17 cellular contexts compared by ENCODE assay signal in the genomic region with DNA sequence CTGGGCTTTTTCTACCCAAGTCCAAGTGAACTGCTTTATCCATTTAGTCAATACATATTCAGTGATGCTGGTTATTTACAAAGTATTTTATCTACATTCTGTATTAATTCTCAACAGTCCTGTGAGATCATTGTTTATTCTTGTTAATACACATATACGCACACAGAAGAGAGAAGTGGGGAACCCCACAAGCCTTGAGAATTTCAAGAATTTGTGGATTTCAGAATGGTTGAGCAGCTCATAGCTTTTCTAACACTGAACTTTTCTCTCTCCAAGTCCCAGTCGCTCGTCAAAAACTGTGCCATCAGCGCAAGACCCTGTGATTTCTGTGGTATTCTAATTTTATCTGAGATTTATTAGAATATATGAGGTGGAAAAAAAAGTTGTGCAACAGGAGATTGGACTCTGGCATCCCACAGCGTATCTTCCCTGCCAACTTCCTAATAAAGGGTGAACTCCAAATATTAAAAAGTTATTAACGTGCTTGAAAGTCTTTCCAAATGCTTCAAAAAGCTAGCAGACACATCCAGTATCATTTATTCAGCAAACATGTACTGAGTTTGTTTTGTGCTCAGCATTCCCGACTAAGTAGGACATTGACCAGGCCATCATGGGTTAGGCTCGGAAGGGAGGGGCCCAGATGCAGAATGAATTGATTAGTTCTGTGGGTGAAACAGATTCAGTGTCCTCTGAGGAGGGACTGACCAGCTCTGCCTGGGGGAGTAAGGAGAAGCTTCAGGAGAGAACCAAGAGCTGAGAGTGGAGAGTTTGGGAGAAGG.
DNase-seq lines count a peak whose midpoint lies in the region; ATAC-seq and TF ChIP-seq lines count a peak whose summit lies in the region.
"Had no signal": no experiment of that assay in that cellular context is flagged by ENCODE, and none has a peak within 500 bp of the region (broad histone marks: within the 10 kb centered on the region; RNA-seq: fewer than 3 reads in every experiment).

No MANE protein-coding gene starts in this region.

- POLR2A ChIA-PET in AG04450 (lab: Yijun Ruan, JAX): interaction anchor here (0.6 to 5.7 kb wide), 2 partner anchors 12 to 32 kb away, joined by 5 to 47 read pairs; no protein-coding TSS in a partner anchor

- in situ Hi-C loops in gastrocnemius medialis (cut with MboI; ENCODE audit: low sequenced_read_pairs in 4 of 4): no loop called here

- CTCF ChIA-PET in AG04450 (lab: Charles Lee): interaction anchor here (1.0 to 1.5 kb wide), 2 partner anchors 72 to 78 kb away, joined by 3 to 4 read pairs; no protein-coding TSS in a partner anchor

- DNase-seq in AG04450 (ENCODE audit: low read depth, low spot score): peak; percentile 71
- DNase-seq in ascending aorta (ENCODE audit: low spot score in 2 of 2): no peak
- DNase-seq in iris pigment epithelial cell (ENCODE audit: low read depth): peak; percentile 93
- DNase-seq in gastrocnemius medialis: no peak
- DNase-seq in NCI-H2081 (lab: John Stamatoyannopoulos, UW): no peak
- no peak for DNase-seq in NCI-H226
- DNase-seq: ACHN; activated CD8-positive, alpha-beta T cell treated with anti-CD3 and anti-CD28 coated beads for 36 hours; activated gamma-delta T cell; Calu3; mucosa of descending colon; NCI-H1417 treated with DMSO at 0.1 percent for 48 hours; NCI-H524 treated with DMSO at 0.1 percent for 48 hours; retina had no signal

- H3K9me3 ChIP-seq in AG04450 (ENCODE audit: control insufficient read depth, insufficient read depth, low read length) (no peaks in the 10 kb centered on the region), ascending aorta (no peaks in the 10 kb centered on the region), gastrocnemius medialis (no peaks in the 10 kb centered on the region)
- H3K9me3 ChIP-seq: mucosa of descending colon had no signal

- ATAC-seq in gastrocnemius medialis (no peak), GM21526 (IDR thresholded peaks at IDR 0.05; ENCODE audit: low FRiP score, unreplicated experiment) (no peak), GM19397 (IDR thresholded peaks at IDR 0.05; ENCODE audit: unreplicated experiment) (no peak)
- ATAC-seq: activated CD8-positive, alpha-beta T cell treated with anti-CD3 and anti-CD28 coated beads for 36 hours; mucosa of descending colon had no signal

- H3K27me3 ChIP-seq in AG04450 (ENCODE audit: control insufficient read depth, insufficient read depth, low read length): no peaks in the 10 kb centered on the region
- no peaks in the 10 kb centered on the region for H3K27me3 ChIP-seq in ascending aorta
- no peaks in the 10 kb centered on the region for H3K27me3 ChIP-seq in gastrocnemius medialis
- H3K27me3 ChIP-seq: cardiac muscle cell had no signal

- intact Hi-C loops in ascending aorta (cut with DNase I) (no loop called here), gastrocnemius medialis (cut with DNase I; ENCODE audit: low total_unique reads) (no loop called here)

- peak overlapping the region; percentile 3; the same call in 1 of the 2 replicates for H3K4me3 ChIP-seq in AG04450 (ENCODE audit: low read depth, low read length)
- H3K4me3 ChIP-seq in ascending aorta: peak overlapping the region in 1 of 2 donors; percentile 18
- no peak overlapping the region for H3K4me3 ChIP-seq in gastrocnemius medialis
- H3K4me3 ChIP-seq: cardiac muscle cell, mucosa of descending colon had no signal

- TF ChIP-seq POLR2A in gastrocnemius medialis (IDR thresholded peaks at IDR 0.05): no peak

- TF ChIP-seq CTCF in AG04450 (IDR thresholded peaks at IDR 0.05; ENCODE audit: low read depth, low read length) (no peak), ascending aorta (IDR thresholded peaks at IDR 0.05) (no peak), gastrocnemius medialis (IDR thresholded peaks at IDR 0.05 in 4 of 5, conservative IDR thresholded peaks at IDR 0.05 in 1 of 5) (no peak)

- H3K36me3 ChIP-seq in ascending aorta (peaks cover 0 to 5% of the 10 kb centered on the region in 2 donors), gastrocnemius medialis (no peaks in the 10 kb centered on the region)
- H3K36me3 ChIP-seq: cardiac muscle cell had no signal

- H3K4me1 ChIP-seq in ascending aorta (peaks cover 27 to 76% of the 10 kb centered on the region in 2 donors), gastrocnemius medialis (peaks cover 71 to 82% of the 10 kb centered on the region in 2 donors)

- H3K27ac ChIP-seq in AG04450 (ENCODE audit: low read depth, low read length) (peak overlapping the region; percentile 80), ascending aorta (peak overlapping the region; percentile 97 to 99), gastrocnemius medialis (peak overlapping the region; percentile 35 to 71 (median 64))
- H3K27ac ChIP-seq: cardiac muscle cell had no signal

Comparison
In these comparisons a context has a peak if more than half of its experiments do, and no peak if none do; other contexts are left out.
1. DNase-seq: peak in AG04450 (single experiment) and iris pigment epithelial cell (single experiment); none in ascending aorta (0 of 2), gastrocnemius medialis (0 of 2), NCI-H2081 (0 of 2) and NCI-H226 (single experiment).
2. Peak in every context shown above with its lines, with median percentiles within 50 percentile points of each other: H3K27ac ChIP-seq.